Comparison of ENCODE assay signal across 1 cellular context in the genomic region with DNA sequence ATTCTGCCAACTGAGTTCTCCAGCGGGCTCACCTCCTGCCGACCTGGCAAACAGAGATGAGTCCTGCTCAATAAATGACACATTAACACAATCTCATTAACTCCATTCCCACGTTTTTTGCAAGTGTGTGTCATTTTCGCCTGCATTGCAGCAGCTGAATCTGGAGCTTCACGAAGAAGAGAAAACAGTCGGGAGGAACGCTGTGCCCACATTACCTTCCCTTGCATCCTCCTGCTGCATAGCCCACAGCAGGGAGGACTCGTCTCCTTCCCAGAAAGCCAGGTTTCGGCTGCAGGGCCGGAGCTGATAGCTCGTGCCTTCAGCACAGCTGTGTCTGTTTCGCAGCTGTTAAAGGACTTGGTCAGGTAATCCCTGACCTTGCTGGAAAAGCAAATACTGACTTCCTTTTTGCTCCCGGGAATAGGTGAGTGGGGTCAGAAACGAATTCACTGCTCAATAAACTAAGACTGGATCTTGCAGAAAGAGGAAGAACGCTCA.
TF ChIP-seq lines count a peak whose summit lies in the region.

No MANE protein-coding gene starts in this region.

TF ChIP-seq in GM23338, 12 proteins besides CTCF, POLR2A, EP300 and RAD21 (continued from another document):
- TF ChIP-seq, protein P1, sequence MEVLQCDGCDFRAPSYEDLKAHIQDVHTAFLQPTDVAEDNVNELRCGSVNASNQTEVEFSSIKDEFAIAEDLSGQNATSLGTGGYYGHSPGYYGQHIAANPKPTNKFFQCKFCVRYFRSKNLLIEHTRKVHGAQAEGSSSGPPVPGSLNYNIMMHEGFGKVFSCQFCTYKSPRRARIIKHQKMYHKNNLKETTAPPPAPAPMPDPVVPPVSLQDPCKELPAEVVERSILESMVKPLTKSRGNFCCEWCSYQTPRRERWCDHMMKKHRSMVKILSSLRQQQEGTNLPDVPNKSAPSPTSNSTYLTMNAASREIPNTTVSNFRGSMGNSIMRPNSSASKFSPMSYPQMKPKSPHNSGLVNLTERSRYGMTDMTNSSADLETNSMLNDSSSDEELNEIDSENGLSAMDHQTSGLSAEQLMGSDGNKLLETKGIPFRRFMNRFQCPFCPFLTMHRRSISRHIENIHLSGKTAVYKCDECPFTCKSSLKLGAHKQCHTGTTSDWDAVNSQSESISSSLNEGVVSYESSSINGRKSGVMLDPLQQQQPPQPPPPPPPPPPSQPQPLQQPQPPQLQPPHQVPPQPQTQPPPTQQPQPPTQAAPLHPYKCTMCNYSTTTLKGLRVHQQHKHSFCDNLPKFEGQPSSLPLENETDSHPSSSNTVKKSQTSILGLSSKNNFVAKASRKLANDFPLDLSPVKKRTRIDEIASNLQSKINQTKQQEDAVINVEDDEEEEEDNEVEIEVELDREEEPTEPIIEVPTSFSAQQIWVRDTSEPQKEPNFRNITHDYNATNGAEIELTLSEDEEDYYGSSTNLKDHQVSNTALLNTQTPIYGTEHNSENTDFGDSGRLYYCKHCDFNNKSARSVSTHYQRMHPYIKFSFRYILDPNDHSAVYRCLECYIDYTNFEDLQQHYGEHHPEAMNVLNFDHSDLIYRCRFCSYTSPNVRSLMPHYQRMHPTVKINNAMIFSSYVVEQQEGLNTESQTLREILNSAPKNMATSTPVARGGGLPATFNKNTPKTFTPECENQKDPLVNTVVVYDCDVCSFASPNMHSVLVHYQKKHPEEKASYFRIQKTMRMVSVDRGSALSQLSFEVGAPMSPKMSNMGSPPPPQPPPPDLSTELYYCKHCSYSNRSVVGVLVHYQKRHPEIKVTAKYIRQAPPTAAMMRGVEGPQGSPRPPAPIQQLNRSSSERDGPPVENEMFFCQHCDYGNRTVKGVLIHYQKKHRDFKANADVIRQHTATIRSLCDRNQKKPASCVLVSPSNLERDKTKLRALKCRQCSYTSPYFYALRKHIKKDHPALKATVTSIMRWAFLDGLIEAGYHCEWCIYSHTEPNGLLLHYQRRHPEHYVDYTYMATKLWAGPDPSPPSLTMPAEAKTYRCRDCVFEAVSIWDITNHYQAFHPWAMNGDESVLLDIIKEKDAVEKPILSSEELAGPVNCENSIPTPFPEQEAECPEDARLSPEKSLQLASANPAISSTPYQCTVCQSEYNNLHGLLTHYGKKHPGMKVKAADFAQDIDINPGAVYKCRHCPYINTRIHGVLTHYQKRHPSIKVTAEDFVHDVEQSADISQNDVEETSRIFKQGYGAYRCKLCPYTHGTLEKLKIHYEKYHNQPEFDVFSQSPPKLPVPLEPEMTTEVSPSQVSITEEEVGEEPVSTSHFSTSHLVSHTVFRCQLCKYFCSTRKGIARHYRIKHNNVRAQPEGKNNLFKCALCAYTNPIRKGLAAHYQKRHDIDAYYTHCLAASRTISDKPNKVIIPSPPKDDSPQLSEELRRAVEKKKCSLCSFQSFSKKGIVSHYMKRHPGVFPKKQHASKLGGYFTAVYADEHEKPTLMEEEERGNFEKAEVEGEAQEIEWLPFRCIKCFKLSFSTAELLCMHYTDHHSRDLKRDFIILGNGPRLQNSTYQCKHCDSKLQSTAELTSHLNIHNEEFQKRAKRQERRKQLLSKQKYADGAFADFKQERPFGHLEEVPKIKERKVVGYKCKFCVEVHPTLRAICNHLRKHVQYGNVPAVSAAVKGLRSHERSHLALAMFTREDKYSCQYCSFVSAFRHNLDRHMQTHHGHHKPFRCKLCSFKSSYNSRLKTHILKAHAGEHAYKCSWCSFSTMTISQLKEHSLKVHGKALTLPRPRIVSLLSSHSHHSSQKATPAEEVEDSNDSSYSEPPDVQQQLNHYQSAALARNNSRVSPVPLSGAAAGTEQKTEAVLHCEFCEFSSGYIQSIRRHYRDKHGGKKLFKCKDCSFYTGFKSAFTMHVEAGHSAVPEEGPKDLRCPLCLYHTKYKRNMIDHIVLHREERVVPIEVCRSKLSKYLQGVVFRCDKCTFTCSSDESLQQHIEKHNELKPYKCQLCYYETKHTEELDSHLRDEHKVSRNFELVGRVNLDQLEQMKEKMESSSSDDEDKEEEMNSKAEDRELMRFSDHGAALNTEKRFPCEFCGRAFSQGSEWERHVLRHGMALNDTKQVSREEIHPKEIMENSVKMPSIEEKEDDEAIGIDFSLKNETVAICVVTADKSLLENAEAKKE (CRISPR knock-in tag; IDR thresholded peaks at IDR 0.05): no peak
- TF ChIP-seq ZNF114 (CRISPR knock-in tag; IDR thresholded peaks at IDR 0.05): no peak
- no peak for TF ChIP-seq EZH2phosphoT487 (IDR thresholded peaks at IDR 0.05; ENCODE audit: unreplicated experiment)
- no peak for TF ChIP-seq NANOG (IDR thresholded peaks at IDR 0.05; ENCODE audit: borderline replicate concordance)
- no peak for TF ChIP-seq JUNB (IDR thresholded peaks at IDR 0.05; ENCODE audit: unreplicated experiment)
- no peak for TF ChIP-seq STAT1 (IDR thresholded peaks at IDR 0.05; ENCODE audit: unreplicated experiment)
- TF ChIP-seq ZNF331 (CRISPR knock-in tag; IDR thresholded peaks at IDR 0.05; ENCODE audit: low read depth): no peak
- TF ChIP-seq, protein P2, sequence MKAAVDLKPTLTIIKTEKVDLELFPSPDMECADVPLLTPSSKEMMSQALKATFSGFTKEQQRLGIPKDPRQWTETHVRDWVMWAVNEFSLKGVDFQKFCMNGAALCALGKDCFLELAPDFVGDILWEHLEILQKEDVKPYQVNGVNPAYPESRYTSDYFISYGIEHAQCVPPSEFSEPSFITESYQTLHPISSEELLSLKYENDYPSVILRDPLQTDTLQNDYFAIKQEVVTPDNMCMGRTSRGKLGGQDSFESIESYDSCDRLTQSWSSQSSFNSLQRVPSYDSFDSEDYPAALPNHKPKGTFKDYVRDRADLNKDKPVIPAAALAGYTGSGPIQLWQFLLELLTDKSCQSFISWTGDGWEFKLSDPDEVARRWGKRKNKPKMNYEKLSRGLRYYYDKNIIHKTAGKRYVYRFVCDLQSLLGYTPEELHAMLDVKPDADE (IDR thresholded peaks at IDR 0.05): no peak
- no peak for TF ChIP-seq POLR2AphosphoS5 (IDR thresholded peaks at IDR 0.05; ENCODE audit: low read depth)
- TF ChIP-seq, protein P3, sequence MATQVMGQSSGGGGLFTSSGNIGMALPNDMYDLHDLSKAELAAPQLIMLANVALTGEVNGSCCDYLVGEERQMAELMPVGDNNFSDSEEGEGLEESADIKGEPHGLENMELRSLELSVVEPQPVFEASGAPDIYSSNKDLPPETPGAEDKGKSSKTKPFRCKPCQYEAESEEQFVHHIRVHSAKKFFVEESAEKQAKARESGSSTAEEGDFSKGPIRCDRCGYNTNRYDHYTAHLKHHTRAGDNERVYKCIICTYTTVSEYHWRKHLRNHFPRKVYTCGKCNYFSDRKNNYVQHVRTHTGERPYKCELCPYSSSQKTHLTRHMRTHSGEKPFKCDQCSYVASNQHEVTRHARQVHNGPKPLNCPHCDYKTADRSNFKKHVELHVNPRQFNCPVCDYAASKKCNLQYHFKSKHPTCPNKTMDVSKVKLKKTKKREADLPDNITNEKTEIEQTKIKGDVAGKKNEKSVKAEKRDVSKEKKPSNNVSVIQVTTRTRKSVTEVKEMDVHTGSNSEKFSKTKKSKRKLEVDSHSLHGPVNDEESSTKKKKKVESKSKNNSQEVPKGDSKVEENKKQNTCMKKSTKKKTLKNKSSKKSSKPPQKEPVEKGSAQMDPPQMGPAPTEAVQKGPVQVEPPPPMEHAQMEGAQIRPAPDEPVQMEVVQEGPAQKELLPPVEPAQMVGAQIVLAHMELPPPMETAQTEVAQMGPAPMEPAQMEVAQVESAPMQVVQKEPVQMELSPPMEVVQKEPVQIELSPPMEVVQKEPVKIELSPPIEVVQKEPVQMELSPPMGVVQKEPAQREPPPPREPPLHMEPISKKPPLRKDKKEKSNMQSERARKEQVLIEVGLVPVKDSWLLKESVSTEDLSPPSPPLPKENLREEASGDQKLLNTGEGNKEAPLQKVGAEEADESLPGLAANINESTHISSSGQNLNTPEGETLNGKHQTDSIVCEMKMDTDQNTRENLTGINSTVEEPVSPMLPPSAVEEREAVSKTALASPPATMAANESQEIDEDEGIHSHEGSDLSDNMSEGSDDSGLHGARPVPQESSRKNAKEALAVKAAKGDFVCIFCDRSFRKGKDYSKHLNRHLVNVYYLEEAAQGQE (IDR thresholded peaks at IDR 0.05; ENCODE audit: unreplicated experiment): no peak
- TF ChIP-seq EZH2 (IDR thresholded peaks at IDR 0.05; ENCODE audit: low read depth, unreplicated experiment): no peak
TF ChIP-seq in GM23338: peak in this region for 0.
